ENCODE assay signal across 9 cellular contexts in genomic region chr19:12034610-12035009, GRCh38. TPM values are rescaled to one million over a fixed set of nuclear protein-coding genes. Genes with fewer than 3 reads are reported as not detected.
DNase-seq lines count a peak whose midpoint lies in the region; ATAC-seq and TF ChIP-seq lines count a peak whose summit lies in the region.
"Had no signal": no experiment of that assay in that cellular context is flagged by ENCODE, and none has a peak within 500 bp of the region (broad histone marks: within the 10 kb centered on the region; RNA-seq: fewer than 3 reads in every experiment).

No MANE protein-coding gene starts in this region.

- TF ChIP-seq CTCF in C4-2B (conservative IDR thresholded peaks at IDR 0.05) (no peak), epithelial cell of esophagus (IDR thresholded peaks at IDR 0.05; ENCODE audit: insufficient read depth, low read depth, low read length, missing control alignments) (no peak), neural progenitor cell (IDR thresholded peaks at IDR 0.05) (no peak)

- H3K27me3 ChIP-seq in MG63 (no peaks in the 10 kb centered on the region), neural progenitor cell (no peaks in the 10 kb centered on the region)

- no peak for ATAC-seq in HG03025 (IDR thresholded peaks at IDR 0.05; ENCODE audit: low FRiP score, unreplicated experiment)
- no peak for ATAC-seq in GM21737 (IDR thresholded peaks at IDR 0.05; ENCODE audit: unreplicated experiment)

- H3F3A ChIP-seq in neural progenitor cell (ENCODE audit: low read depth) = peaks cover 7% of the 10 kb centered on the region

- H3K4me2 ChIP-seq in neural progenitor cell = peak overlapping the region; percentile 74

- H3K9ac ChIP-seq in neural progenitor cell = peak overlapping the region; percentile 46

- peaks cover 11% of the 10 kb centered on the region for H3K27me3 Mint-ChIP-seq in neural progenitor cell (ENCODE audit: insufficient read depth, low read depth)

- no peak overlapping the region for H3K27ac Mint-ChIP-seq in neural progenitor cell

- no peak for DNase-seq in MG63
- DNase-seq in epithelial cell of esophagus (ENCODE audit: low read depth) = no peak
- peak; percentile 22 for DNase-seq in neural progenitor cell (ENCODE audit: low spot score)
- DNase-seq in kidney glomerular epithelial cell (lab: John Stamatoyannopoulos, UW) = no peak
- DNase-seq in NCI-H510A (lab: John Stamatoyannopoulos, UW) = no peak
- DNase-seq: NCI-H1930 had no signal

- H3K27ac ChIP-seq in C4-2B (peak overlapping the region; percentile 79), neural progenitor cell (no peak overlapping the region)

- H3K4me3 Mint-ChIP-seq in neural progenitor cell = peak overlapping the region; percentile 84

- H3K4me1 ChIP-seq in neural progenitor cell = peaks cover 5% of the 10 kb centered on the region

- no peaks in the 10 kb centered on the region for H4K20me1 ChIP-seq in neural progenitor cell (ENCODE audit: low read depth)

- H3K9me3 Mint-ChIP-seq in neural progenitor cell = peaks cover 64% of the 10 kb centered on the region

- peaks cover 29% of the 10 kb centered on the region for H3K9me3 ChIP-seq in MG63
- no peaks in the 10 kb centered on the region for H3K9me3 ChIP-seq in neural progenitor cell (ENCODE audit: low read depth)

- peaks cover 8% of the 10 kb centered on the region for H3K79me2 ChIP-seq in neural progenitor cell (ENCODE audit: low read depth)

- H3K36me3 ChIP-seq in MG63 = peaks cover 16% of the 10 kb centered on the region
- no peaks in the 10 kb centered on the region for H3K36me3 ChIP-seq in neural progenitor cell

- H3K4me1 Mint-ChIP-seq in neural progenitor cell = peaks cover 7% of the 10 kb centered on the region

- H3K36me3 Mint-ChIP-seq in neural progenitor cell = peaks cover 44% of the 10 kb centered on the region

- H3K4me3 ChIP-seq in MG63 (peak overlapping the region; percentile 92), epithelial cell of esophagus (ENCODE audit: low read length) (peak overlapping the region; percentile 85), neural progenitor cell (peak overlapping the region; percentile 61)

- no peak overlapping the region for H2AFZ ChIP-seq in neural progenitor cell (replicated peaks)

RNA-seq across cellular contexts. Expression of gene ZNF433, which starts 0.9 kb away (rescaled TPM):
- total RNA-seq in MG63 (2014; rRNA removed; shearing (Covaris generic); ENCODE audit: low replicate concordance) = 15.7 and 16.1 TPM in 2 replicates
- total RNA-seq in neural progenitor cell (ENCODE audit: low replicate concordance) = 8.2 and 8.3 TPM in 2 replicates

RNA-seq across cellular contexts. Expression of gene ZNF878, which starts 18.2 kb away (rescaled TPM):
- 0.13 and 1.1 TPM in 2 replicates for total RNA-seq in MG63 (2014; rRNA removed; shearing (Covaris generic); ENCODE audit: low replicate concordance)
- 2.6 and 3.0 TPM in 2 replicates for total RNA-seq in neural progenitor cell (ENCODE audit: low replicate concordance)

RNA-seq across cellular contexts. Expression of gene ZNF844, which starts 29.9 kb away (rescaled TPM):
- 1.7 and 8.0 TPM in 2 replicates for total RNA-seq in MG63 (2014; rRNA removed; shearing (Covaris generic); ENCODE audit: low replicate concordance)
- total RNA-seq in neural progenitor cell (ENCODE audit: low replicate concordance) = 16.3 and 16.5 TPM in 2 replicates
